In the genomic region with DNA sequence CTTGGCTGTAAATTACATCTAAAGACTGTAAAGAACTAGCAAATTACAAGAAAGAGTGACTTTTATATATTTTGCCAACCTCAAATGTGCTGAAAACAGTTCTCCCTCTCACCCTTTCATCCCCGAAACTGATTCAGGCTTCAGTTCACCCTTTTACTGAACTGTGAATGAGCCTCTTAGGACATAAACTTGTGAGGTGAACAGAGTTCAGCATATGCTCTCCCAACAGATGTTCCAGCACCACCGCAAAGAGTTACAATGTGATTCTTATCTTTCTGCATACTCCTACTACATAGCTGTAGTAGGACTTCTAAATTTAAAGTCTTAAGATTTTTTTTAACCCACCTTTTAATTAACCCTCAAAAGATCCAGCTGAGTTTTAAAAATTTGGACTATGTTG, we compare ENCODE assay signal across 9 cellular contexts. TPM values are rescaled to one million over a fixed set of nuclear protein-coding genes. Genes with fewer than 3 reads are reported as not detected.
DNase-seq lines count a peak whose midpoint lies in the region; ATAC-seq, FAIRE-seq and TF ChIP-seq lines count a peak whose summit lies in the region.
"Had no signal": no experiment of that assay in that cellular context is flagged by ENCODE, and none has a peak within 500 bp of the region (broad histone marks: within the 10 kb centered on the region; RNA-seq: fewer than 3 reads in every experiment).

No MANE protein-coding gene starts in this region.

- peak overlapping the region; percentile 74 for H3K4me3 ChIP-seq in WERI-Rb-1 (ENCODE audit: low read depth, low read length)
- H3K4me3 ChIP-seq in iPS-11a (ENCODE audit: low read depth, low read length) = peak overlapping the region; percentile 77

- no peak for TF ChIP-seq CTCF in WERI-Rb-1 (IDR thresholded peaks at IDR 0.05; ENCODE audit: low read depth, low read length)

- intact Hi-C loops in activated CD4-positive, alpha-beta T cell treated with anti-CD3 and anti-CD28 coated beads for 36 hours (cut with DNase I, micrococcal nuclease) = loop anchor here (5.0 to 10.0 kb wide), 7 partner anchors 74 to 1453 kb away; a partner anchor contains a TSS

- no peak for DNase-seq in activated CD4-positive, alpha-beta T cell treated with anti-CD3 and anti-CD28 coated beads for 36 hours
- DNase-seq in activated CD4-positive, alpha-beta T cell treated with anti-CD3 and anti-CD28 coated beads, Interleukin-2, amount 50 U/mL, for 48 hours = no peak
- DNase-seq in WERI-Rb-1 (no peak), epidermal melanocyte (ENCODE audit: insufficient read length, low spot score) (no peak), NCI-H1930 (lab: John Stamatoyannopoulos, UW) (no peak), H54 (ENCODE audit: insufficient read length, low spot score) (no peak)
- no peak for DNase-seq in stimulated activated naive CD8-positive, alpha-beta T cell treated with anti-CD3 and anti-CD28 coated beads, Interleukin-15, amount 100 ng/mL, for 72 hours
- DNase-seq: activated effector memory CD4-positive, alpha-beta T cell treated with anti-CD3 and anti-CD28 coated beads, Interleukin-2, amount 50 U/mL, for 16 hours had no signal

- FAIRE-seq in H54 (lab: Jason Lieb, UNC) = no peak

- H3K36me3 Mint-ChIP-seq in activated CD4-positive, alpha-beta T cell treated with anti-CD3 and anti-CD28 coated beads for 36 hours (ENCODE audit: low read depth) = peaks cover 18% of the 10 kb centered on the region

- peaks cover 14% of the 10 kb centered on the region for H3K4me1 Mint-ChIP-seq in activated CD4-positive, alpha-beta T cell treated with anti-CD3 and anti-CD28 coated beads for 36 hours
- peaks cover 18% of the 10 kb centered on the region for H3K4me1 Mint-ChIP-seq in stimulated activated naive CD8-positive, alpha-beta T cell treated with anti-CD3 and anti-CD28 coated beads, Interleukin-15, amount 100 ng/mL, for 72 hours

- peak overlapping the region; percentile 94 for H3K27ac Mint-ChIP-seq in activated CD4-positive, alpha-beta T cell treated with anti-CD3 and anti-CD28 coated beads for 36 hours
- H3K27ac Mint-ChIP-seq in stimulated activated naive CD8-positive, alpha-beta T cell treated with anti-CD3 and anti-CD28 coated beads, Interleukin-15, amount 100 ng/mL, for 72 hours = peak overlapping the region; percentile 92 to 97

- peaks cover 5% of the 10 kb centered on the region for H3K36me3 ChIP-seq in WERI-Rb-1

- no peak overlapping the region for H3K27ac ChIP-seq in WERI-Rb-1

- H3K4me3 Mint-ChIP-seq in activated CD4-positive, alpha-beta T cell treated with anti-CD3 and anti-CD28 coated beads for 36 hours = peak overlapping the region; percentile 88
- H3K4me3 Mint-ChIP-seq in stimulated activated naive CD8-positive, alpha-beta T cell treated with anti-CD3 and anti-CD28 coated beads, Interleukin-15, amount 100 ng/mL, for 72 hours = peak overlapping the region; percentile 88 to 97

- CTCF ChIA-PET in activated CD4-positive, alpha-beta T cell treated with anti-CD3 and anti-CD28 coated beads for 36 hours (lab: Charles Lee) = interaction anchor here (0.9 to 2.2 kb wide), 5 partner anchors 11 to 96 kb away, joined by 4 to 12 read pairs (median 5); no protein-coding TSS in a partner anchor

- POLR2A ChIA-PET in activated CD4-positive, alpha-beta T cell treated with anti-CD3 and anti-CD28 coated beads for 36 hours (lab: Charles Lee) = no interaction called here

- no peak for ATAC-seq in activated CD4-positive, alpha-beta T cell treated with anti-CD3 and anti-CD28 coated beads for 36 hours
- ATAC-seq in stimulated activated naive CD8-positive, alpha-beta T cell treated with anti-CD3 and anti-CD28 coated beads, Interleukin-15, amount 100 ng/mL, for 72 hours = no peak

- no peaks in the 10 kb centered on the region for H3K9me3 Mint-ChIP-seq in activated CD4-positive, alpha-beta T cell treated with anti-CD3 and anti-CD28 coated beads for 36 hours (ENCODE audit: low read depth)
- H3K9me3 Mint-ChIP-seq in stimulated activated naive CD8-positive, alpha-beta T cell treated with anti-CD3 and anti-CD28 coated beads, Interleukin-15, amount 100 ng/mL, for 72 hours = no peaks in the 10 kb centered on the region

- no peaks in the 10 kb centered on the region for H3K27me3 ChIP-seq in WERI-Rb-1 (ENCODE audit: insufficient read depth, low read depth, severe bottlenecking)

- no peak for TF ChIP-seq POLR2A in H54 (IDR thresholded peaks at IDR 0.05; ENCODE audit: low read depth, low read length)

- no peaks in the 10 kb centered on the region for H3K27me3 Mint-ChIP-seq in activated CD4-positive, alpha-beta T cell treated with anti-CD3 and anti-CD28 coated beads for 36 hours
- H3K27me3 Mint-ChIP-seq in stimulated activated naive CD8-positive, alpha-beta T cell treated with anti-CD3 and anti-CD28 coated beads, Interleukin-15, amount 100 ng/mL, for 72 hours = no peaks in the 10 kb centered on the region

- H3K9me3 ChIP-seq in WERI-Rb-1 (ENCODE audit: severe bottlenecking) = no peaks in the 10 kb centered on the region

RNA-seq across cellular contexts. Expression of a gene that starts 1.2 kb away (rescaled TPM):
- 10 to 100 TPM; 26.1 to 40.1 TPM for total RNA-seq in activated CD4-positive, alpha-beta T cell treated with anti-CD3 and anti-CD28 coated beads for 36 hours
